Comparison of ENCODE assay signal across 28 cellular contexts in the genomic region with DNA sequence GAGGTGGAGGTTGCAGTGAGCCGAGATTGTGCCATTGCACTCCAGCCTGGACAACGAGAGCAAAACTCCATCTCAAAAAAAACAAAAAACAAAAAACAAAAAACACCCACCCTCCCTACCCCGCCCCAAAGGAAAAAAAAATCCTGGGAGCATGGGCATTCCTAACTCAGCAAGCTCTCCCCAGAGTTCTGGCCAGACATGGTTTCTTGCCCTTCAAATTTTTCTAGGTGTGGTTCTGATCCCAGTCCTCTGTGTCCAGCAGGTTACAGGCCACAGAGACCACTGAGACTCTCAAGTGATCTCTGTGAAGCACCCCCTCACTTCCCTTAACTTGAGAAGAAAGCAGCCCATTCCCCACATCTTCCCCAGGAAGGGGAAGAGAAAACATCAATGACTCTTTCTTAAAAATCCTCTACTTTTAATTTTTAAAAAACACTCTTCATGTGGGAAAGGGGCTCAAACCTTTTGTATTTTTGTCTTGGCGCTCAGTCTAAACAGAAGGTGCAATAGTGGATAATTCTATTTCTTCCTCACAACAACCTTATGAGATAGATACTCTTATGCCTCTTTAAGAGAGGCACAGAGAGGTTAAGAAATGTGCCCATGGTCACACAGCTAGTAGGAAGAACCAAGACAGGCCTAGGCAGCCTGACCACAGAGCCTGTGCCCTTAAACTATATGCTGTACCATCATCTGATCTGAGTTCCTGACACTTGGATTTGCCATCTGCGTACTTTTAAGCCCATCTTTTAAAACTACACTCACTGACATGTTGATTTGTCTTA. TPM values are rescaled to one million over a fixed set of nuclear protein-coding genes. Genes with fewer than 3 reads are reported as not detected.
A peak's percentile ranks its signal among the peaks of the same experiment; 100 is the strongest.
DNase-seq lines count a peak whose midpoint lies in the region; ATAC-seq, FAIRE-seq and TF ChIP-seq lines count a peak whose summit lies in the region.
"Had no signal": no experiment of that assay in that cellular context is flagged by ENCODE, and none has a peak within 500 bp of the region (broad histone marks: within the 10 kb centered on the region; RNA-seq: fewer than 3 reads in every experiment).

No MANE protein-coding gene starts in this region.

- H3K9me3 Mint-ChIP-seq in chondrocyte (ENCODE audit: low read depth) (peaks cover 4% of the 10 kb centered on the region), neural progenitor cell (no peaks in the 10 kb centered on the region)

- H3K4me1 Mint-ChIP-seq in chondrocyte (ENCODE audit: low read depth): peaks cover 92% of the 10 kb centered on the region
- peaks cover 25% of the 10 kb centered on the region for H3K4me1 Mint-ChIP-seq in neural progenitor cell
- H3K4me1 Mint-ChIP-seq: CD4-positive, CD25-positive, alpha-beta regulatory T cell had no signal

- no peak overlapping the region for H2AFZ ChIP-seq in HepG2 (ENCODE audit: low read length)
- H2AFZ ChIP-seq in neural progenitor cell (replicated peaks): no peak overlapping the region
- H2AFZ ChIP-seq: GM23248, PC-9 had no signal

- DNase-seq in HepG2 (ENCODE audit: low spot score) (no peak), right lobe of liver (no peak), chondrocyte (ENCODE audit: low spot score) (no peak), neural progenitor cell (ENCODE audit: low spot score) (no peak), NCI-H69 (lab: John Stamatoyannopoulos, UW) (no peak)
- DNase-seq in stimulated activated CD4-positive, alpha-beta T cell treated with anti-CD3 and anti-CD28 coated beads, Interleukin-4, amount 100 ng/mL, for 1 hour: no peak
- DNase-seq: CD4-positive, CD25-positive, alpha-beta regulatory T cell; DMS53; H7; MV-4-11; NCI-H1105; NCI-H146; NCI-H1930; NCI-H2107; NCI-H524 treated with DMSO at 0.1 percent for 48 hours; NCI-H82; NK-92 treated with Interleukin-12 subunit alpha and Interleukin-12 subunit beta, amount 100 ng/mL, for 24 hours; PC-9; SJCRH30 had no signal

- H4K20me1 ChIP-seq in HepG2 (ENCODE audit: insufficient read depth, low read length) (no peaks in the 10 kb centered on the region), neural progenitor cell (ENCODE audit: low read depth) (no peaks in the 10 kb centered on the region)

- TF ChIP-seq CTCF in HepG2 (CRISPR knock-in tag; IDR thresholded peaks at IDR 0.05): no peak
- no peak for TF ChIP-seq CTCF in right lobe of liver (IDR thresholded peaks at IDR 0.05)
- TF ChIP-seq CTCF in chondrocyte (IDR thresholded peaks at IDR 0.05): no peak
- TF ChIP-seq CTCF in neural progenitor cell (IDR thresholded peaks at IDR 0.05): no peak

- H3K27ac Mint-ChIP-seq in chondrocyte (ENCODE audit: unreplicated experiment) (peak overlapping the region; percentile 83), neural progenitor cell (peak overlapping the region; percentile 25)
- H3K27ac Mint-ChIP-seq: CD4-positive, CD25-positive, alpha-beta regulatory T cell had no signal

- H3K4me3 Mint-ChIP-seq in chondrocyte (ENCODE audit: unreplicated experiment): no peak overlapping the region
- no peak overlapping the region for H3K4me3 Mint-ChIP-seq in neural progenitor cell
- H3K4me3 Mint-ChIP-seq: CD4-positive, CD25-positive, alpha-beta regulatory T cell had no signal

- H3K4me1 ChIP-seq in HepG2 (ENCODE audit: insufficient read depth, low read length) (no peaks in the 10 kb centered on the region), right lobe of liver (no peaks in the 10 kb centered on the region), neural progenitor cell (no peaks in the 10 kb centered on the region)

- TF ChIP-seq EP300 in HepG2 (IDR thresholded peaks at IDR 0.05; ENCODE audit: low read depth in 2 of 2, low read length in 2 of 2) (no peak), HepG2 (CRISPR knock-in tag; IDR thresholded peaks at IDR 0.05; ENCODE audit: borderline replicate concordance) (no peak)

- H3K36me3 Mint-ChIP-seq in chondrocyte (ENCODE audit: low read depth) (no peaks in the 10 kb centered on the region), neural progenitor cell (no peaks in the 10 kb centered on the region)
- H3K36me3 Mint-ChIP-seq: CD4-positive, CD25-positive, alpha-beta regulatory T cell had no signal

- no peak for FAIRE-seq in HepG2 (lab: Jason Lieb, UNC)
- FAIRE-seq: D721Med, GM18507 had no signal

- TF ChIP-seq POLR2A in HepG2 (IDR thresholded peaks at IDR 0.05; ENCODE audit: insufficient read depth in 1 of 2, low read depth in 2 of 2, low read length in 2 of 2): no peak
- TF ChIP-seq POLR2A in right lobe of liver (IDR thresholded peaks at IDR 0.05): no peak

- no peak overlapping the region for H3K27ac ChIP-seq in HepG2 (ENCODE audit: extremely low read length, insufficient read depth, low read length)
- no peak overlapping the region for H3K27ac ChIP-seq in right lobe of liver
- no peak overlapping the region for H3K27ac ChIP-seq in neural progenitor cell
- H3K27ac ChIP-seq: 22Rv1, PC-9, SJCRH30 had no signal

- H3K4me2 ChIP-seq in HepG2 (ENCODE audit: low read depth, low read length) (no peak overlapping the region), neural progenitor cell (no peak overlapping the region)
- H3K4me2 ChIP-seq: PC-9 had no signal

- POLR2A ChIA-PET in HepG2 (lab: Yijun Ruan, JAX): no interaction called here

- H3K27me3 Mint-ChIP-seq in chondrocyte (ENCODE audit: low read depth) (no peaks in the 10 kb centered on the region), neural progenitor cell (ENCODE audit: insufficient read depth, low read depth) (peaks cover 2% of the 10 kb centered on the region)
- H3K27me3 Mint-ChIP-seq: CD4-positive, CD25-positive, alpha-beta regulatory T cell had no signal

- in situ Hi-C loops in HepG2 (cut with HindIII; ENCODE audit: extremely low pct_ligation_motif_present, low pct_unique_long_range_greater_than_20kb): no loop called here

- H3K27me3 ChIP-seq in HepG2 (ENCODE audit: control insufficient read depth in 1 of 2, insufficient read depth in 2 of 2, low read length in 2 of 2): no peaks in the 10 kb centered on the region; a peak in 1 of 5 replicates
- no peaks in the 10 kb centered on the region for H3K27me3 ChIP-seq in right lobe of liver
- H3K27me3 ChIP-seq in neural progenitor cell: no peaks in the 10 kb centered on the region
- H3K27me3 ChIP-seq: SJCRH30 had no signal

- no peaks in the 10 kb centered on the region for H3K9me3 ChIP-seq in HepG2 (ENCODE audit: low read length)
- H3K9me3 ChIP-seq in right lobe of liver: no peaks in the 10 kb centered on the region
- no peaks in the 10 kb centered on the region for H3K9me3 ChIP-seq in neural progenitor cell (ENCODE audit: low read depth)
- H3K9me3 ChIP-seq: SJCRH30 had no signal

- no peak overlapping the region for H3K9ac ChIP-seq in HepG2 (ENCODE audit: insufficient read depth, low read depth, low read length)
- H3K9ac ChIP-seq in neural progenitor cell: no peak overlapping the region
- H3K9ac ChIP-seq: GM23248 had no signal

- no peak for TF ChIP-seq RAD21 in HepG2 (CRISPR knock-in tag; IDR thresholded peaks at IDR 0.05)

- WGBS in HepG2 (ENCODE audit: low lambda C conversion rate): 29% methylated on average over 5 of the region's 5 CpGs
- WGBS in right lobe of liver (ENCODE audit: insufficient coverage, low coverage, low lambda C conversion rate, missing lambda C conversion rate): 70% methylated on average over 5 of the region's 5 CpGs

- no TSS peak for BruUV-seq in HepG2 (replicated peaks; lab: Mats Ljungman, UMichigan)

- ATAC-seq in HepG2 (no peak), right lobe of liver (no peak), GM18909 (IDR thresholded peaks at IDR 0.05; ENCODE audit: poor library complexity, unreplicated experiment) (no peak), HG03354 (IDR thresholded peaks at IDR 0.05; ENCODE audit: poor library complexity, severe bottlenecking, unreplicated experiment) (no peak)
- ATAC-seq: Right ventricle myocardium inferior had no signal

- no peaks in the 10 kb centered on the region for H3K79me2 ChIP-seq in HepG2 (ENCODE audit: insufficient read depth, low read length)
- H3K79me2 ChIP-seq in neural progenitor cell (ENCODE audit: low read depth): no peaks in the 10 kb centered on the region

- H3F3A ChIP-seq in neural progenitor cell (ENCODE audit: low read depth): no peaks in the 10 kb centered on the region

- intact Hi-C loops in HepG2 (cut with micrococcal nuclease; ENCODE audit: unreplicated experiment): no loop called here
- intact Hi-C loops in right lobe of liver (cut with DNase I): no loop called here

- CTCF ChIA-PET in HepG2 (lab: Yijun Ruan, JAX; ENCODE audit: low intra/inter-chr PET ratio, low total read pairs): no interaction called here

- H3K36me3 ChIP-seq in HepG2 (replicated peaks in 1 of 2; ENCODE audit: control insufficient read depth in 1 of 2, insufficient read depth in 2 of 2, low read length in 2 of 2) (no peaks in the 10 kb centered on the region), right lobe of liver (no peaks in the 10 kb centered on the region), neural progenitor cell (no peaks in the 10 kb centered on the region)
- H3K36me3 ChIP-seq: SJCRH30 had no signal

- H3K4me3 ChIP-seq in HepG2 (replicated peaks in 1 of 3; ENCODE audit: insufficient read depth in 1 of 3, low read depth in 2 of 3, low read length in 3 of 3) (no peak overlapping the region), right lobe of liver (no peak overlapping the region), neural progenitor cell (no peak overlapping the region)
- H3K4me3 ChIP-seq: GM23248, PC-9, SJCRH30 had no signal

RNA-seq across cellular contexts. Expression of a gene that starts 6.9 kb away (rescaled TPM):
- total RNA-seq in HepG2 (2016; rRNA removed; fragmentation: Illumina TruSeq; extraction: Trizol): not detected in 2 replicates
- total RNA-seq in HepG2 (2016; cell fraction: cytosol; rRNA removed; fragmentation: Illumina TruSeq; extraction: Trizol; ENCODE audit: low read depth): not detected in 2 replicates
- not detected in 2 replicates for total RNA-seq in HepG2 (2016; cell fraction: insoluble cytoplasmic fraction; rRNA removed; fragmentation: Illumina TruSeq; extraction: Trizol)
- total RNA-seq in HepG2 (2016; cell fraction: membrane; rRNA removed; fragmentation: Illumina TruSeq; extraction: Trizol): 0.15 TPM in 1 of 2 replicates, not detected in the other
- total RNA-seq in HepG2 (2016; cell fraction: nucleus; rRNA removed; fragmentation: Illumina TruSeq; extraction: Trizol): not detected in 2 replicates
- not detected in 2 replicates for polyA plus RNA-seq in HepG2 (2011; rRNA removed)
- polyA plus RNA-seq in HepG2 (2011; cell fraction: cytosol; rRNA removed): 0.01 TPM in 1 of 2 replicates, not detected in the other
- polyA plus RNA-seq in HepG2 (2011; cell fraction: nucleus; rRNA removed): not detected in 2 replicates
- polyA plus RNA-seq in HepG2 (2012): not detected in 2 replicates
- polyA plus RNA-seq in HepG2 (2016; cell fraction: cytosol; fragmentation: Illumina TruSeq; extraction: Trizol; ENCODE audit: low read depth): not detected in 2 replicates
- polyA plus RNA-seq in HepG2 (2016; cell fraction: insoluble cytoplasmic fraction; fragmentation: Illumina TruSeq; extraction: Trizol; ENCODE audit: low read depth): not detected in 2 replicates
- polyA plus RNA-seq in HepG2 (2016; cell fraction: membrane; fragmentation: Illumina TruSeq; extraction: Trizol; ENCODE audit: low read depth): not detected in 2 replicates
- polyA plus RNA-seq in HepG2 (2016; cell fraction: nucleus; fragmentation: Illumina TruSeq; extraction: Trizol; ENCODE audit: insufficient read depth, low read depth): not detected in 2 replicates
- polyA minus RNA-seq in HepG2 (2011; rRNA and poly(A)+ RNA removed; ENCODE audit: low replicate concordance): not detected in 2 replicates
- polyA minus RNA-seq in HepG2 (2011; cell fraction: cytosol; rRNA and poly(A)+ RNA removed): not detected in 2 replicates
- not detected in 2 replicates for polyA minus RNA-seq in HepG2 (2011; cell fraction: nucleus; rRNA and poly(A)+ RNA removed)
- 1 to 10 TPM in 4 of 6 experiments, under 1 TPM in 2; 0.17 to 1.2 (median 1.1) TPM for total RNA-seq in right lobe of liver
- total RNA-seq in chondrocyte: 7.4 to 23.2 TPM (median 22.3 TPM) in 3 replicates
- total RNA-seq in neural progenitor cell (ENCODE audit: low replicate concordance): not detected in 2 replicates
- total RNA-seq: CD4-positive, CD25-positive, alpha-beta regulatory T cell; G401; H7; MCF 10A had no signal
- polyA plus RNA-seq: CD4-positive, CD25-positive, alpha-beta regulatory T cell had no signal
